Comparison of ENCODE assay signal across 10 cellular contexts in the genomic region with DNA sequence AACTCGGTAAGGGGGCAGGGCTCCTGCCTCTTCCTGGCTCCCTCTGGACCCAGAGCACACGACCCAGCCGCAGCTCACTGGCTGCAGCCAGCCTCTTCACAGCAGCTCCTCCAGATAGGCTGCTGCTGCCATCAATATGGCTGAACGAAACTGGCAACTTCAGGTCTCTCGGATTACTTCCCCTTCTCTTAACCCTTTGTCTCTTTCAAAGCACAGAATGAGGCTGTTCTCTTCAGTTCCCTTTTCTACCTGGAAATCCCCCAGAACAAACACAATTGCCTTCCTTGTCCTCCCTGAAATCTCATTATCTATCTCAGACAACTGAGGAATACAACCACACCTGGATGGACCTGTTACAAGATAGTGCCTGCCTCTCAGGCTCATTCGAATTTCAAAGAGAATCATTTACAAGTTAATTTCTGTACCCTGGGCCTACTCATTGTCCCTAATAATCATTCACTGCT.
DNase-seq lines count a peak whose midpoint lies in the region; ATAC-seq, FAIRE-seq and TF ChIP-seq lines count a peak whose summit lies in the region.
"Had no signal": no experiment of that assay in that cellular context is flagged by ENCODE, and none has a peak within 500 bp of the region (broad histone marks: within the 10 kb centered on the region; RNA-seq: fewer than 3 reads in every experiment).

No MANE protein-coding gene starts in this region.

- ATAC-seq in GM18861 (IDR thresholded peaks at IDR 0.05; ENCODE audit: unreplicated experiment) (peak; percentile 96), GM21825 (IDR thresholded peaks at IDR 0.05; ENCODE audit: unreplicated experiment) (peak; percentile 99), HG03520 (IDR thresholded peaks at IDR 0.05; ENCODE audit: unreplicated experiment) (peak; percentile 99), left lung (no peak), left cardiac atrium (no peak)

- H3K36me3 ChIP-seq in kidney (ENCODE audit: control insufficient read depth in 1 of 2, insufficient read depth in 2 of 2, low read length in 2 of 2) = no peaks in the 10 kb centered on the region
- H3K36me3 ChIP-seq in left lung = no peaks in the 10 kb centered on the region

- intact Hi-C loops in kidney (cut with DNase I) (no loop called here), left lung (cut with DNase I) (no loop called here), left cardiac atrium (cut with DNase I) (no loop called here)

- H3K27me3 ChIP-seq in left lung = no peaks in the 10 kb centered on the region

- H3K36me3 Mint-ChIP-seq in activated T-cell treated with anti-CD3 and anti-CD28 coated beads, Interleukin-2, amount 50 U/mL, for 24 hours (ENCODE audit: low read depth) = no peaks in the 10 kb centered on the region

- H3K9me3 Mint-ChIP-seq in activated T-cell treated with anti-CD3 and anti-CD28 coated beads, Interleukin-2, amount 50 U/mL, for 24 hours = peaks cover 5% of the 10 kb centered on the region

- no peaks in the 10 kb centered on the region for H3K27me3 Mint-ChIP-seq in activated T-cell treated with anti-CD3 and anti-CD28 coated beads, Interleukin-2, amount 50 U/mL, for 24 hours

- H3K4me1 Mint-ChIP-seq in activated T-cell treated with anti-CD3 and anti-CD28 coated beads, Interleukin-2, amount 50 U/mL, for 24 hours (ENCODE audit: low read depth) = no peaks in the 10 kb centered on the region

- DNase-seq in kidney (no peak), left lung (no peak), left cardiac atrium (no peak), NCI-H345 treated with DMSO at 0.1 percent for 48 hours (lab: John Stamatoyannopoulos, UW; ENCODE audit: unreplicated experiment) (no peak)
- no peak for DNase-seq in activated T-cell treated with anti-CD3 and anti-CD28 coated beads, Interleukin-2, amount 50 U/mL, for 24 hours
- DNase-seq: anterior cingulate cortex, DND-41 had no signal

- H3K4me1 ChIP-seq in kidney (ENCODE audit: control insufficient read depth in 1 of 2, insufficient read depth in 1 of 2, low read depth in 1 of 2, low read length in 2 of 2) = peaks cover 0 to 2% of the 10 kb centered on the region in 2 donors
- no peaks in the 10 kb centered on the region for H3K4me1 ChIP-seq in left lung

- H3K4me3 ChIP-seq in kidney (ENCODE audit: low read length in 2 of 2) (peak overlapping the region; percentile 29 to 33), left lung (no peak overlapping the region)

- no peak overlapping the region for H3K9ac ChIP-seq in kidney (ENCODE audit: low read length in 2 of 2)

- TF ChIP-seq CTCF in kidney (IDR thresholded peaks at IDR 0.05; ENCODE audit: borderline replicate concordance, extremely low read depth, insufficient read depth) (no peak), left lung (IDR thresholded peaks at IDR 0.05) (no peak)

- H3K9me3 ChIP-seq in kidney (ENCODE audit: control insufficient read depth in 1 of 2, low read length in 2 of 2) (no peaks in the 10 kb centered on the region), left lung (no peaks in the 10 kb centered on the region)

- no peak overlapping the region for H3K27ac Mint-ChIP-seq in activated T-cell treated with anti-CD3 and anti-CD28 coated beads, Interleukin-2, amount 50 U/mL, for 24 hours

- H3K27ac ChIP-seq in kidney (ENCODE audit: low read depth in 2 of 2, low read length in 2 of 2) (peak overlapping the region in 1 of 2 donors; percentile 7), left lung (no peak overlapping the region)

- no peak overlapping the region for H3K4me3 Mint-ChIP-seq in activated T-cell treated with anti-CD3 and anti-CD28 coated beads, Interleukin-2, amount 50 U/mL, for 24 hours

- no peak for FAIRE-seq in kidney (lab: Jason Lieb, UNC)

Comparison
In these comparisons a context has a peak if more than half of its experiments do, and no peak if none do; other contexts are left out.
1. ATAC-seq: peak in GM18861 (single experiment), GM21825 (single experiment) and HG03520 (single experiment); none in left lung (single experiment) and left cardiac atrium (0 of 2).
2. H3K4me3 ChIP-seq: peak in kidney (2 of 2); none in left lung (0 of 2).